8 cellular contexts compared by ENCODE assay signal in genomic region chrX:87517571-87518141, GRCh38. TPM values are rescaled to one million over a fixed set of nuclear protein-coding genes. Genes with fewer than 3 reads are reported as not detected.
DNase-seq lines count a peak whose midpoint lies in the region; ATAC-seq and TF ChIP-seq lines count a peak whose summit lies in the region.

KLHL4 (plus strand) TSS chrX:87517802; CDS start chrX:87517894, 92 bp downstream.

- no peaks in the 10 kb centered on the region for H3K27me3 ChIP-seq in H7 (ENCODE audit: control insufficient read depth, insufficient read depth, low read length)

- no peak within 1 kb of the TSS for H3K27ac Mint-ChIP-seq in natural killer cell treated with Interleukin-12 subunit alpha and Interleukin-12 subunit beta and Interleukin-15 and Interleukin-18, amount 100 ng/mL, for 72 hours

- H3K36me3 ChIP-seq in H7 (replicated peaks; ENCODE audit: control insufficient read depth, insufficient read depth, low read length): no peaks in the 10 kb centered on the region

- H3K4me3 Mint-ChIP-seq in natural killer cell treated with Interleukin-12 subunit alpha and Interleukin-12 subunit beta and Interleukin-15 and Interleukin-18, amount 100 ng/mL, for 72 hours: no peak within 1 kb of the TSS

- peak within 1 kb of the TSS; percentile 68 for H3K27ac ChIP-seq in RWPE1

- POLR2A ChIA-PET in RWPE1 (lab: Yijun Ruan, JAX; ENCODE audit: low non-redundant PET): interaction anchor here (1.0 kb wide), 1 partner anchor 8 kb away, joined by 3 read pairs; no protein-coding TSS in a partner anchor

- H3K4me3 ChIP-seq in H7 (ENCODE audit: insufficient read depth, low read depth, low read length): peak within 1 kb of the TSS; percentile 44

- no peak for TF ChIP-seq CTCF in RWPE1 (conservative IDR thresholded peaks at IDR 0.05; ENCODE audit: low read depth)

- no peaks in the 10 kb centered on the region for H3K36me3 Mint-ChIP-seq in natural killer cell treated with Interleukin-12 subunit alpha and Interleukin-12 subunit beta and Interleukin-15 and Interleukin-18, amount 100 ng/mL, for 72 hours

- H3K9me3 Mint-ChIP-seq in natural killer cell treated with Interleukin-12 subunit alpha and Interleukin-12 subunit beta and Interleukin-15 and Interleukin-18, amount 100 ng/mL, for 72 hours: no peaks in the 10 kb centered on the region

- no peaks in the 10 kb centered on the region for H3K4me1 Mint-ChIP-seq in natural killer cell treated with Interleukin-12 subunit alpha and Interleukin-12 subunit beta and Interleukin-15 and Interleukin-18, amount 100 ng/mL, for 72 hours (ENCODE audit: low read depth in 2 of 2)

- no peak for ATAC-seq in GM18858 (IDR thresholded peaks at IDR 0.05; ENCODE audit: unreplicated experiment)
- ATAC-seq in HG02610 (IDR thresholded peaks at IDR 0.05; ENCODE audit: unreplicated experiment): no peak
- ATAC-seq in natural killer cell treated with Interleukin-12 subunit alpha and Interleukin-12 subunit beta and Interleukin-15 and Interleukin-18, amount 100 ng/mL, for 72 hours: no peak

- no peaks in the 10 kb centered on the region for H3K27me3 Mint-ChIP-seq in natural killer cell treated with Interleukin-12 subunit alpha and Interleukin-12 subunit beta and Interleukin-15 and Interleukin-18, amount 100 ng/mL, for 72 hours

- DNase-seq in H7 (peak; percentile 24), RWPE1 (ENCODE audit: low spot score) (peak; percentile 38), glomerular endothelial cell (ENCODE audit: extremely low read depth, low read depth, low spot score) (no peak), pons (ENCODE audit: low spot score) (peak; percentile 88)
- no peak for DNase-seq in stimulated activated CD4-positive, alpha-beta T cell treated with anti-CD3 and anti-CD28 coated beads, Interleukin-1b, Interleukin-23, amount 100 ng/mL, for 48 hours
- no peak for DNase-seq in natural killer cell treated with Interleukin-12 subunit alpha and Interleukin-12 subunit beta and Interleukin-15 and Interleukin-18, amount 100 ng/mL, for 72 hours (ENCODE audit: low spot score)

- CTCF ChIA-PET in RWPE1 (lab: Yijun Ruan, JAX): no interaction called here

RNA-seq across cellular contexts. Expression of gene KLHL4, which starts in this region (rescaled TPM):
- total RNA-seq in H7 (2014; rRNA removed; shearing (Covaris generic)): 24.9 and 49.3 TPM in 2 replicates
- total RNA-seq in glomerular endothelial cell: 12.7 and 13.9 TPM in 2 replicates
- not detected for total RNA-seq in natural killer cell treated with Interleukin-12 subunit alpha and Interleukin-12 subunit beta and Interleukin-15 and Interleukin-18, amount 100 ng/mL, for 72 hours

Comparison
In these comparisons a context has a peak if more than half of its experiments do, and no peak if none do; other contexts are left out.
1. RNA of gene KLHL4 (total RNA-seq): 24.9 to 49.3 TPM in H7 and 12.7 to 13.9 TPM in glomerular endothelial cell; not detected in natural killer cell treated with Interleukin-12 subunit alpha and Interleukin-12 subunit beta and Interleukin-15 and Interleukin-18, amount 100 ng/mL, for 72 hours; every median in the first group is over 10 times any median in the second.
2. DNase-seq: peak in H7 (single experiment), RWPE1 (single experiment) and pons (single experiment); none in glomerular endothelial cell (single experiment), stimulated activated CD4-positive, alpha-beta T cell treated with anti-CD3 and anti-CD28 coated beads, Interleukin-1b, Interleukin-23, amount 100 ng/mL, for 48 hours (single experiment) and natural killer cell treated with Interleukin-12 subunit alpha and Interleukin-12 subunit beta and Interleukin-15 and Interleukin-18, amount 100 ng/mL, for 72 hours (single experiment).